Comparison of ENCODE assay signal across 8 cellular contexts in genomic region chr16:52976539-52977167, GRCh38.
DNase-seq lines count a peak whose midpoint lies in the region; ATAC-seq, FAIRE-seq and TF ChIP-seq lines count a peak whose summit lies in the region.

No MANE protein-coding gene starts in this region.

- no peaks in the 10 kb centered on the region for H3K4me1 ChIP-seq in upper lobe of right lung

- H3K36me3 ChIP-seq in upper lobe of right lung = no peaks in the 10 kb centered on the region

- H3K27ac ChIP-seq in upper lobe of right lung = no peak overlapping the region

- ATAC-seq in GM19372 (IDR thresholded peaks at IDR 0.05; ENCODE audit: low read depth, unreplicated experiment) (peak; percentile 71), upper lobe of right lung (peak; percentile 56), HG03439 (IDR thresholded peaks at IDR 0.05; ENCODE audit: unreplicated experiment) (no peak)

- intact Hi-C loops in upper lobe of right lung (cut with DNase I) = no loop called here

- no peak overlapping the region for H3K4me3 ChIP-seq in upper lobe of right lung

- DNase-seq in DMS 273 treated with DMSO at 0.1 percent for 48 hours (lab: John Stamatoyannopoulos, UW) (peak; percentile 17), NCI-H146 treated with DMSO at 0.1 percent for 48 hours (lab: John Stamatoyannopoulos, UW; ENCODE audit: unreplicated experiment) (peak; percentile 5), fibroblast of peridontal ligament (ENCODE audit: extremely low read depth) (peak; percentile 10), upper lobe of right lung (no peak), urothelium cell line (ENCODE audit: low spot score) (no peak), activated gamma-delta T cell (lab: John Stamatoyannopoulos, UW) (no peak)

- FAIRE-seq in urothelium cell line (lab: Jason Lieb, UNC) = no peak

- H3K9me3 ChIP-seq in upper lobe of right lung = no peaks in the 10 kb centered on the region

- peaks cover 4% of the 10 kb centered on the region for H3K27me3 ChIP-seq in upper lobe of right lung

- TF ChIP-seq CTCF in upper lobe of right lung (IDR thresholded peaks at IDR 0.05) = peak; percentile 40

Comparison
In these comparisons a context has a peak if more than half of its experiments do, and no peak if none do; other contexts are left out.
1. DNase-seq: peak in DMS 273 treated with DMSO at 0.1 percent for 48 hours (single experiment), NCI-H146 treated with DMSO at 0.1 percent for 48 hours (single experiment) and fibroblast of peridontal ligament (single experiment); none in upper lobe of right lung (single experiment), urothelium cell line (single experiment) and activated gamma-delta T cell (single experiment).